Comparison of ENCODE assay signal across 13 cellular contexts in the genomic region with DNA sequence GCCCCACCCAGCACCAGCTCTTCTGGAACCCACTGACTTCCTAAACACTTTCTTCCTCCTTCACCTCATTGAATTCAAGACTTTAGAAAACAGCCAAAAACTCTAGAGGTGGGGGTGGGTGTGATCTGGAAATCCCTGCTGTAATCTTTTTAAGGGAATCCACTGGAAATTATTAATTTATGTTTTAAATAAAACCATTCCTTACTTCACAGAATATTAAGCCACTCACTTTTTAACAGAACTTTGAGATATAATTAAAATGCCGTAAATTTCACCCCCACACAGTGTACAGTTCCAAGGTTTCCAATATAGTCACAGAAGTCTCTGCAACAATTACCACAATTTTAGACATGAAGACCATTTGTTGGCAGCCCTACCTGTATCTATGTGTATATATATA. TPM values are rescaled to one million over a fixed set of nuclear protein-coding genes. Genes with fewer than 3 reads are reported as not detected.
"Had no signal": no experiment of that assay in that cellular context is flagged by ENCODE, and none has a peak within 500 bp of the region (broad histone marks: within the 10 kb centered on the region; RNA-seq: fewer than 3 reads in every experiment).

No MANE protein-coding gene starts in this region.

RNA-seq across cellular contexts. Expression of a gene that starts 30.8 kb away (rescaled TPM):
- total RNA-seq: activated B cell treated with CpG ODN at 0.5 μM for 24 hours; activated CD4-positive, alpha-beta memory T cell treated with anti-CD3 and anti-CD28 coated beads for 36 hours; activated CD4-positive, alpha-beta memory T cell treated with anti-CD3 and anti-CD28 coated beads, Interleukin-2, amount 10 ng/mL, durations not matched to agents 7 days and 5 days; activated CD4-positive, alpha-beta T cell treated with anti-CD3 and anti-CD28 coated beads for 36 hours; activated CD4-positive, alpha-beta T cell treated with anti-CD3 and anti-CD28 coated beads, Interleukin-2, amount 10 ng/mL, durations not matched to agents 24 days and 14 days; activated CD4-positive, alpha-beta T cell treated with anti-CD3 and anti-CD28 coated beads, Interleukin-2, amount 10 ng/mL, durations not matched to agents 7 days and 5 days; activated CD8-positive, alpha-beta memory T cell treated with anti-CD3 and anti-CD28 coated beads for 36 hours; activated CD8-positive, alpha-beta memory T cell treated with anti-CD3 and anti-CD28 coated beads, Interleukin-2, amount 10 ng/mL, durations not matched to agents 7 days and 5 days; activated CD8-positive, alpha-beta T cell treated with anti-CD3 and anti-CD28 coated beads for 36 hours; activated CD8-positive, alpha-beta T cell treated with anti-CD3 and anti-CD28 coated beads, Interleukin-2, amount 10 ng/mL, durations not matched to agents 7 days and 5 days; T-helper 1 cell treated with Interleukin-12 subunit alpha and Interleukin-12 subunit beta and Interleukin-4 antibody, amounts not matched to agents 30 ng/mL and 1 ng/mL, for 36 hours; T-helper 17 cell; T-helper 2 cell treated with Interferon-gamma antibody and Interleukin-4, amounts not matched to agents 100 ng/mL and 5 ng/mL, for 36 hours had no signal
